ENCODE assay signal across 18 cellular contexts in the genomic region with DNA sequence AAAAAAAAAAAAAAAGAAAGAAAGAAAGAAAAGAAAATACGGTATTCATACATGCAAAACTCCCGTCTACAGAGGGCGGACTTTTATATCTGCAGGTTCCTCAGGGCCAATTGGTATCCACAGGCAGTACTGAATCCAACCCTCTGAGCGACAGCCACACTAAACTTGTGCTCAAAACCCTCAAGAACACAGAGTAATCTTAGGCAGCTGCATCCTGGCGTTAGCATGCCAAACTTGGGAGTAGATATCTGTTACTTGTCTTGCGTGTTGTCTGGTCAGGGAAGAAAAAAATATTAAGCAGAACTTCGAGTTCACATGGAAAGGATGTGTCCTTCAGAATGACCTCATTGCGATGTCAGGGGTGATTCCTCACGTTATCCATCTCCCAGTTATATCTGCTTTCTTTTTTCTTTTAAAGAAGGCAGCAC. TPM values are rescaled to one million over a fixed set of nuclear protein-coding genes. Genes with fewer than 3 reads are reported as not detected.
DNase-seq lines count a peak whose midpoint lies in the region; ATAC-seq, FAIRE-seq and TF ChIP-seq lines count a peak whose summit lies in the region.
"Had no signal": no experiment of that assay in that cellular context is flagged by ENCODE, and none has a peak within 500 bp of the region (broad histone marks: within the 10 kb centered on the region; RNA-seq: fewer than 3 reads in every experiment).

No MANE protein-coding gene starts in this region.

- peak overlapping the region; percentile 52 for H3K4me2 ChIP-seq in K562 (ENCODE audit: insufficient read depth, low read length)

- H3K9me3 ChIP-seq in K562 (replicated peaks; ENCODE audit: control insufficient read depth, insufficient read depth, low read depth, low read length): no peaks in the 10 kb centered on the region
- no peaks in the 10 kb centered on the region for H3K9me3 ChIP-seq in left ventricle myocardium inferior (replicated peaks)
- no peaks in the 10 kb centered on the region for H3K9me3 ChIP-seq in BE2C
- H3K9me3 ChIP-seq: breast epithelium had no signal

- DNase-seq in HCEC 1CT: peak; percentile 7
- DNase-seq in K562 (ENCODE audit: extremely low read depth in 1 of 4, low spot score in 3 of 4): peak in 2 of 4 experiments; percentile 22 to 45
- DNase-seq in left ventricle myocardium inferior: no peak
- no peak for DNase-seq in sciatic nerve (ENCODE audit: low spot score)
- no peak for DNase-seq in AML-193 (lab: John Stamatoyannopoulos, UW)
- no peak for DNase-seq in BE2C
- no peak for DNase-seq in activated CD4-positive, alpha-beta T cell treated with anti-CD3 and anti-CD28 coated beads, Interleukin-2, amount 50 U/mL, for 4 hours
- DNase-seq: activated CD8-positive, alpha-beta memory T cell treated with anti-CD3 and anti-CD28 coated beads, Interleukin-2, amount 10 ng/mL, durations not matched to agents 7 days and 5 days; activated naive CD4-positive, alpha-beta T cell treated with anti-CD3 and anti-CD28 coated beads, Interleukin-2, amount 10 ng/mL, durations not matched to agents 7 days and 5 days; endodermal cell; H9; hypothalamus; NCI-H1105; stimulated activated naive CD8-positive, alpha-beta T cell treated with anti-CD3 and anti-CD28 coated beads, Interleukin-15, Interleukin-2, amounts not matched to agents 100 U/mL and 50 U/mL, for 24 hours had no signal

- peak; percentile 74 for FAIRE-seq in K562 (lab: Jason Lieb, UNC)

- intact Hi-C loops in K562 (cut with micrococcal nuclease): loop anchor here (10.0 kb wide), 1 partner anchor 77 kb away; no protein-coding TSS in a partner anchor
- intact Hi-C loops in left ventricle myocardium inferior (cut with micrococcal nuclease): no loop called here
- intact Hi-C loops in sciatic nerve (cut with DNase I): no loop called here

- BruUV-seq in K562 (replicated peaks; lab: Mats Ljungman, UMichigan): no TSS peak

- H4K20me1 ChIP-seq in K562 (replicated peaks; ENCODE audit: control insufficient read depth, insufficient read depth, low read length): no peaks in the 10 kb centered on the region

- WGBS in K562 (ENCODE audit: insufficient coverage, low coverage, missing lambda C conversion rate): 15% methylated on average over 9 of the region's 9 CpGs

- peaks cover 72% of the 10 kb centered on the region for H3K79me2 ChIP-seq in K562 (ENCODE audit: control insufficient read depth, insufficient read depth, low read length)

- H3K9me1 ChIP-seq in K562 (ENCODE audit: control insufficient read depth, insufficient read depth, low read length): no peaks in the 10 kb centered on the region

- no peak overlapping the region for H3K9ac ChIP-seq in K562 (ENCODE audit: insufficient read depth in 1 of 2, low read depth in 2 of 2, low read length in 2 of 2)

- TF ChIP-seq EP300 in K562 (IDR thresholded peaks at IDR 0.05; ENCODE audit: low read length): no peak

- H3K27me3 ChIP-seq in K562 (ENCODE audit: control insufficient read depth in 2 of 2, insufficient read depth in 2 of 2, low read length in 2 of 2) (no peaks in the 10 kb centered on the region), left ventricle myocardium inferior (ENCODE audit: low read depth) (no peaks in the 10 kb centered on the region), BE2C (no peaks in the 10 kb centered on the region)
- H3K27me3 ChIP-seq: breast epithelium had no signal

- ATAC-seq in K562: peak; percentile 86
- ATAC-seq in sciatic nerve: peak; percentile 53
- ATAC-seq in GM21526 (IDR thresholded peaks at IDR 0.05; ENCODE audit: low FRiP score, unreplicated experiment): no peak
- ATAC-seq: activated CD8-positive, alpha-beta memory T cell treated with anti-CD3 and anti-CD28 coated beads, Interleukin-2, amount 10 ng/mL, durations not matched to agents 7 days and 5 days; stimulated activated naive CD8-positive, alpha-beta T cell treated with anti-CD3 and anti-CD28 coated beads, Interleukin-15, Interleukin-2, amounts not matched to agents 100 U/mL and 50 U/mL, for 24 hours; WTC11 had no signal

- CTCF ChIA-PET in K562 (lab: Yijun Ruan, JAX; ENCODE audit: low intra/inter-chr PET ratio): no interaction called here

- H3K27ac ChIP-seq in K562 (ENCODE audit: extremely low read depth, low read depth, low read length): peak overlapping the region; percentile 50; the same call in 1 of the 3 replicates
- peak overlapping the region; percentile 54 for H3K27ac ChIP-seq in left ventricle myocardium inferior (replicated peaks)
- H3K27ac ChIP-seq: breast epithelium, SK-N-MC had no signal

- H3K4me1 ChIP-seq in K562 (replicated peaks in 1 of 2; ENCODE audit: control insufficient read depth in 2 of 2, insufficient read depth in 2 of 2, low read length in 2 of 2) (peaks cover 5 to 28% of the 10 kb centered on the region in 2 experiments), left ventricle myocardium inferior (peaks cover 54% of the 10 kb centered on the region), BE2C (no peaks in the 10 kb centered on the region)
- H3K4me1 ChIP-seq: breast epithelium had no signal

- POLR2A ChIA-PET in K562 (lab: Yijun Ruan, JAX): interaction anchor here (0.7 to 1.3 kb wide), 2 partner anchors 9 to 68 kb away, joined by 3 read pairs; no protein-coding TSS in a partner anchor

- H2AFZ ChIP-seq in K562 (ENCODE audit: low read depth, low read length): peak overlapping the region; percentile 60

- in situ Hi-C loops in K562 (cut with MboI): no loop called here

- no peak for TF ChIP-seq RAD21 in K562 (CRISPR knock-in tag; conservative IDR thresholded peaks at IDR 0.05 in 1 of 2, IDR thresholded peaks at IDR 0.05 in 1 of 2)

- H3K4me3 ChIP-seq in K562 (no peak overlapping the region), left ventricle myocardium inferior (peak overlapping the region; percentile 17), BE2C (ENCODE audit: low read depth, low read length) (no peak overlapping the region)
- H3K4me3 ChIP-seq: breast epithelium, SK-N-MC had no signal

- TF ChIP-seq POLR2A in K562 (conservative IDR thresholded peaks at IDR 0.05): no peak

- TF ChIP-seq CTCF in K562 (IDR thresholded peaks at IDR 0.05 in 2 of 3, conservative IDR thresholded peaks at IDR 0.05 in 1 of 3; ENCODE audit: insufficient read depth in 2 of 3, low read depth in 1 of 3, low read length in 3 of 3): peak in 2 of 3 experiments; percentile 13 to 34; a peak in 3 of 6 replicates
- peak; percentile 23 for TF ChIP-seq CTCF in left ventricle myocardium inferior (IDR thresholded peaks at IDR 0.05; ENCODE audit: borderline replicate concordance)
- no peak for TF ChIP-seq CTCF in BE2C (IDR thresholded peaks at IDR 0.05; ENCODE audit: low read depth, low read length)

- peaks cover 32% of the 10 kb centered on the region for H3K36me3 ChIP-seq in K562 (ENCODE audit: control insufficient read depth, insufficient read depth, low read length)
- peaks cover 3% of the 10 kb centered on the region for H3K36me3 ChIP-seq in left ventricle myocardium inferior
- H3K36me3 ChIP-seq in BE2C: peaks cover 3% of the 10 kb centered on the region; the same call in 1 of the 2 replicates
- H3K36me3 ChIP-seq: breast epithelium had no signal

RNA-seq across cellular contexts. Expression of a gene that starts 12.8 kb away (rescaled TPM):
- total RNA-seq in K562 (2011; cell fraction: chromatin; rRNA removed; ENCODE audit: low replicate concordance): 73.6 and 212 TPM in 2 replicates
- 47.9 and 52.2 TPM in 2 replicates for total RNA-seq in K562 (2011; cell fraction: nucleolus; rRNA removed)
- total RNA-seq in K562 (2011; cell fraction: nucleoplasm; rRNA removed): 117 and 168 TPM in 2 replicates
- total RNA-seq in K562 (2014; rRNA removed): 71.6 and 79.2 TPM in 2 replicates
- total RNA-seq in K562 (2014; rRNA removed; fragmentation: Illumina TruSeq; extraction: Trizol): 123 and 151 TPM in 2 replicates
- 139 and 146 TPM in 2 replicates for total RNA-seq in K562 (2015; rRNA removed; fragmentation: Illumina TruSeq; extraction: Trizol)
- total RNA-seq in K562 (2021): 74.5 and 78.9 TPM in 2 replicates
- 86.1 and 130 TPM in 2 replicates for polyA plus RNA-seq in K562 (2011; rRNA removed)
- 29.4 and 62.8 TPM in 2 replicates for polyA plus RNA-seq in K562 (2011; cell fraction: cytosol; rRNA removed)
- polyA plus RNA-seq in K562 (2011; cell fraction: nucleus; rRNA removed): 35.7 and 48.2 TPM in 2 replicates
- 89.0 and 148 TPM in 2 replicates for polyA plus RNA-seq in K562 (2012)
- 168 and 223 TPM in 2 replicates for polyA plus RNA-seq in K562 (2014; fragmentation: Illumina TruSeq; extraction: Trizol)
- 100 to 1,000 TPM in 1 of 2 experiments, 10 to 100 TPM in 1; 84.1 to 117 TPM for polyA plus RNA-seq in K562 (2014; fragmentation: Nextera tagmentation; extraction: Ambion mirVana)
- polyA plus RNA-seq in K562 (2014; rRNA removed): 105 and 120 TPM in 2 replicates
- polyA minus RNA-seq in K562 (2011; rRNA and poly(A)+ RNA removed): 112 and 131 TPM in 2 replicates
- polyA minus RNA-seq in K562 (2011; cell fraction: cytosol; rRNA and poly(A)+ RNA removed): 45.5 and 56.4 TPM in 2 replicates
- 24.9 and 45.7 TPM in 2 replicates for polyA minus RNA-seq in K562 (2011; cell fraction: nucleus; rRNA and poly(A)+ RNA removed)
- 34.1 TPM for total RNA-seq in left ventricle myocardium inferior
- 75.7 TPM for total RNA-seq in sciatic nerve
- polyA plus RNA-seq in BE2C (2012; ENCODE audit: insufficient read depth, insufficient read length, low read depth): 74.8 TPM

RNA-seq across cellular contexts. Expression of a gene that starts 17.3 kb away (rescaled TPM):
- total RNA-seq in K562 (2011; cell fraction: chromatin; rRNA removed; ENCODE audit: low replicate concordance): 30.6 and 82.8 TPM in 2 replicates
- total RNA-seq in K562 (2011; cell fraction: nucleolus; rRNA removed): 20.7 and 26.5 TPM in 2 replicates
- total RNA-seq in K562 (2011; cell fraction: nucleoplasm; rRNA removed): 35.7 and 51.1 TPM in 2 replicates
- total RNA-seq in K562 (2014; rRNA removed): 26.2 and 29.3 TPM in 2 replicates
- 55.3 and 60.3 TPM in 2 replicates for total RNA-seq in K562 (2014; rRNA removed; fragmentation: Illumina TruSeq; extraction: Trizol)
- total RNA-seq in K562 (2015; rRNA removed; fragmentation: Illumina TruSeq; extraction: Trizol): 40.5 and 46.0 TPM in 2 replicates
- total RNA-seq in K562 (2021): 43.3 and 43.8 TPM in 2 replicates
- polyA plus RNA-seq in K562 (2011; rRNA removed): 28.2 and 33.7 TPM in 2 replicates
- 22.3 and 28.3 TPM in 2 replicates for polyA plus RNA-seq in K562 (2011; cell fraction: cytosol; rRNA removed)
- 13.2 and 17.5 TPM in 2 replicates for polyA plus RNA-seq in K562 (2011; cell fraction: nucleus; rRNA removed)
- 20.1 and 25.8 TPM in 2 replicates for polyA plus RNA-seq in K562 (2012)
- 35.8 and 42.9 TPM in 2 replicates for polyA plus RNA-seq in K562 (2014; fragmentation: Illumina TruSeq; extraction: Trizol)
- polyA plus RNA-seq in K562 (2014; fragmentation: Nextera tagmentation; extraction: Ambion mirVana): 10 to 100 TPM; 15.6 to 17.4 TPM
- polyA plus RNA-seq in K562 (2014; rRNA removed): 14.4 and 16.4 TPM in 2 replicates
- 107 and 171 TPM in 2 replicates for polyA minus RNA-seq in K562 (2011; rRNA and poly(A)+ RNA removed)
- 28.3 and 40.1 TPM in 2 replicates for polyA minus RNA-seq in K562 (2011; cell fraction: cytosol; rRNA and poly(A)+ RNA removed)
- 15.1 and 27.8 TPM in 2 replicates for polyA minus RNA-seq in K562 (2011; cell fraction: nucleus; rRNA and poly(A)+ RNA removed)
- total RNA-seq in left ventricle myocardium inferior: 680 TPM
- total RNA-seq in sciatic nerve: 87.8 TPM
- 23.8 TPM for polyA plus RNA-seq in BE2C (2012; ENCODE audit: insufficient read depth, insufficient read length, low read depth)

RNA-seq across cellular contexts. Expression of a gene that starts 40.3 kb away (rescaled TPM):
- total RNA-seq in K562 (2011; cell fraction: chromatin; rRNA removed; ENCODE audit: low replicate concordance): 13.6 and 19.2 TPM in 2 replicates
- 6.5 and 6.7 TPM in 2 replicates for total RNA-seq in K562 (2011; cell fraction: nucleolus; rRNA removed)
- total RNA-seq in K562 (2011; cell fraction: nucleoplasm; rRNA removed): 13.9 and 23.0 TPM in 2 replicates
- total RNA-seq in K562 (2014; rRNA removed): 7.9 and 9.8 TPM in 2 replicates
- total RNA-seq in K562 (2014; rRNA removed; fragmentation: Illumina TruSeq; extraction: Trizol): 19.1 and 19.7 TPM in 2 replicates
- 15.4 and 16.1 TPM in 2 replicates for total RNA-seq in K562 (2015; rRNA removed; fragmentation: Illumina TruSeq; extraction: Trizol)
- 18.9 and 20.4 TPM in 2 replicates for total RNA-seq in K562 (2021)
- 14.0 and 14.8 TPM in 2 replicates for polyA plus RNA-seq in K562 (2011; rRNA removed)
- 9.5 and 14.7 TPM in 2 replicates for polyA plus RNA-seq in K562 (2011; cell fraction: cytosol; rRNA removed)
- 6.4 and 7.7 TPM in 2 replicates for polyA plus RNA-seq in K562 (2011; cell fraction: nucleus; rRNA removed)
- 10.3 and 17.1 TPM in 2 replicates for polyA plus RNA-seq in K562 (2012)
- polyA plus RNA-seq in K562 (2014; fragmentation: Illumina TruSeq; extraction: Trizol): 17.0 and 17.9 TPM in 2 replicates
- polyA plus RNA-seq in K562 (2014; fragmentation: Nextera tagmentation; extraction: Ambion mirVana): 1 to 10 TPM; 3.9 to 7.2 TPM
- polyA plus RNA-seq in K562 (2014; rRNA removed): 9.5 and 10.8 TPM in 2 replicates
- polyA minus RNA-seq in K562 (2011; rRNA and poly(A)+ RNA removed): 17.0 and 25.0 TPM in 2 replicates
- 5.6 and 7.8 TPM in 2 replicates for polyA minus RNA-seq in K562 (2011; cell fraction: cytosol; rRNA and poly(A)+ RNA removed)
- 4.4 and 7.0 TPM in 2 replicates for polyA minus RNA-seq in K562 (2011; cell fraction: nucleus; rRNA and poly(A)+ RNA removed)
- total RNA-seq in left ventricle myocardium inferior: 15.0 TPM
- 19.8 TPM for total RNA-seq in sciatic nerve
- 23.1 TPM for polyA plus RNA-seq in BE2C (2012; ENCODE audit: insufficient read depth, insufficient read length, low read depth)

RNA-seq across cellular contexts. Expression of a gene that starts 40.4 kb away (rescaled TPM):
- total RNA-seq in K562 (2011; cell fraction: chromatin; rRNA removed; ENCODE audit: low replicate concordance): 17.7 and 33.3 TPM in 2 replicates
- 12.5 and 13.2 TPM in 2 replicates for total RNA-seq in K562 (2011; cell fraction: nucleolus; rRNA removed)
- 19.1 and 35.8 TPM in 2 replicates for total RNA-seq in K562 (2011; cell fraction: nucleoplasm; rRNA removed)
- total RNA-seq in K562 (2014; rRNA removed): 30.6 and 37.0 TPM in 2 replicates
- 58.6 and 67.7 TPM in 2 replicates for total RNA-seq in K562 (2014; rRNA removed; fragmentation: Illumina TruSeq; extraction: Trizol)
- 48.8 and 54.1 TPM in 2 replicates for total RNA-seq in K562 (2015; rRNA removed; fragmentation: Illumina TruSeq; extraction: Trizol)
- total RNA-seq in K562 (2021): 43.3 and 48.9 TPM in 2 replicates
- polyA plus RNA-seq in K562 (2011; rRNA removed): 43.3 and 64.9 TPM in 2 replicates
- 14.2 and 23.3 TPM in 2 replicates for polyA plus RNA-seq in K562 (2011; cell fraction: cytosol; rRNA removed)
- 8.9 and 9.2 TPM in 2 replicates for polyA plus RNA-seq in K562 (2011; cell fraction: nucleus; rRNA removed)
- 25.3 and 44.8 TPM in 2 replicates for polyA plus RNA-seq in K562 (2012)
- polyA plus RNA-seq in K562 (2014; fragmentation: Illumina TruSeq; extraction: Trizol): 49.7 and 60.8 TPM in 2 replicates
- 10 to 100 TPM; 51.6 to 57.8 TPM for polyA plus RNA-seq in K562 (2014; fragmentation: Nextera tagmentation; extraction: Ambion mirVana)
- 42.8 and 47.7 TPM in 2 replicates for polyA plus RNA-seq in K562 (2014; rRNA removed)
- polyA minus RNA-seq in K562 (2011; rRNA and poly(A)+ RNA removed): 36.0 and 41.6 TPM in 2 replicates
- 9.2 and 21.6 TPM in 2 replicates for polyA minus RNA-seq in K562 (2011; cell fraction: cytosol; rRNA and poly(A)+ RNA removed)
- 5.8 and 8.3 TPM in 2 replicates for polyA minus RNA-seq in K562 (2011; cell fraction: nucleus; rRNA and poly(A)+ RNA removed)
- total RNA-seq in left ventricle myocardium inferior: 9.9 TPM
- 20.0 TPM for total RNA-seq in sciatic nerve
- polyA plus RNA-seq in BE2C (2012; ENCODE audit: insufficient read depth, insufficient read length, low read depth): 25.6 TPM
